In the genomic region with DNA sequence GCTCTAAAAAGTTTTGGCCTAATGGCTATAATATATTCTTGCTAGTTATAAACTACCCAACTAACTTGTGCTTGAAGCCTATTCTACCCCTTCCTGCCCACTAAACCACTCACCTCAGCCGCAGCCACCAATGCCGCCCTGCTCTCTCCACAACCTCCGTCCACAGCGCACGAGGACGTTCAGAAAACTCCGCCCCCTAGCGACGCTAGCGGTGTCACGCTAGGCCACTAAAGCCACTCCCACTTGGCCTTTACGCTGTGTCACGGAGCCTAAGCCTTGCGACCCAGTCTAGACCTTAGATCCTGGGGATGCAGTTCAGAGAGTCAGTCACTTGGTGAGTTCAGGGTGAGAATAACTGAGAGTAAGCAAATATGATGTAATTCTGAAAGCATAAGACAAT, we compare ENCODE assay signal across 25 cellular contexts. TPM values are rescaled to one million over a fixed set of nuclear protein-coding genes. Genes with fewer than 3 reads are reported as not detected.
DNase-seq lines count a peak whose midpoint lies in the region; ATAC-seq, FAIRE-seq and TF ChIP-seq lines count a peak whose summit lies in the region.
"Had no signal": no experiment of that assay in that cellular context is flagged by ENCODE, and none has a peak within 500 bp of the region (broad histone marks: within the 10 kb centered on the region; RNA-seq: fewer than 3 reads in every experiment).

A gene (minus strand): TSS at position 171 of the 400 bp plus-strand sequence. CDS start 922 bp downstream, outside the sequence.

- no TSS peak for BruUV-seq in K562 (replicated peaks; lab: Mats Ljungman, UMichigan)

- H3K27ac ChIP-seq in K562 (ENCODE audit: extremely low read depth, low read depth, low read length): no peak within 1 kb of the TSS
- H3K27ac ChIP-seq in neural progenitor cell: no peak within 1 kb of the TSS
- H3K27ac ChIP-seq: C4-2B, HL-60 had no signal

- peak; percentile 91 for FAIRE-seq in K562 (lab: Jason Lieb, UNC)
- FAIRE-seq: D721Med had no signal

- no peak for DNase-seq in activated CD4-positive, alpha-beta T cell treated with anti-CD3 and anti-CD28 coated beads, Interleukin-2, amount 10 ng/mL, durations not matched to agents 7 days and 5 days
- no peak for DNase-seq in activated CD4-positive, alpha-beta T cell treated with anti-CD3 and anti-CD28 coated beads, Interleukin-2, amount 50 U/mL, for 48 hours
- peak; percentile 20 for DNase-seq in H7
- peak; percentile 16 to 77 (median 48) for DNase-seq in K562 (ENCODE audit: extremely low read depth in 1 of 4, low spot score in 3 of 4)
- no peak for DNase-seq in neural progenitor cell (ENCODE audit: low spot score)
- no peak for DNase-seq in T-helper 9 cell
- DNase-seq in NCI-H510A treated with DMSO at 0.1 percent for 48 hours (lab: John Stamatoyannopoulos, UW): no peak
- DNase-seq: ACHN, AML-193, DMS79 treated with DMSO at 0.1 percent for 48 hours, IMR-90, Karpas-422, NCI-H1048, NCI-H1436, NCI-H2029 treated with DMSO at 0.1 percent for 48 hours, NCI-H748 treated with DMSO at 0.1 percent for 48 hours, RPMI8226, SHP77 treated with DMSO at 0.1 percent for 48 hours had no signal

- no peaks in the 10 kb centered on the region for H3K36me3 ChIP-seq in H7 (replicated peaks; ENCODE audit: control insufficient read depth, insufficient read depth, low read length)
- no peaks in the 10 kb centered on the region for H3K36me3 ChIP-seq in K562 (ENCODE audit: control insufficient read depth, insufficient read depth, low read length)
- no peaks in the 10 kb centered on the region for H3K36me3 ChIP-seq in neural progenitor cell
- H3K36me3 ChIP-seq: HAP-1 had no signal

- 27% methylated on average over 12 of the region's 14 CpGs for WGBS in K562 (ENCODE audit: insufficient coverage, low coverage, missing lambda C conversion rate)

- peak within 1 kb of the TSS; percentile 20 for H3K27ac Mint-ChIP-seq in activated CD4-positive, alpha-beta T cell treated with anti-CD3 and anti-CD28 coated beads, Interleukin-2, amount 10 ng/mL, durations not matched to agents 7 days and 5 days
- H3K27ac Mint-ChIP-seq in neural progenitor cell: no peak within 1 kb of the TSS

- no peaks in the 10 kb centered on the region for H3K9me3 ChIP-seq in K562 (replicated peaks; ENCODE audit: control insufficient read depth, insufficient read depth, low read depth, low read length)
- H3K9me3 ChIP-seq in neural progenitor cell (ENCODE audit: low read depth): no peaks in the 10 kb centered on the region
- H3K9me3 ChIP-seq: HAP-1 had no signal

- no peaks in the 10 kb centered on the region for H3K9me1 ChIP-seq in K562 (ENCODE audit: control insufficient read depth, insufficient read depth, low read length)

- H3K9ac ChIP-seq in K562 (ENCODE audit: insufficient read depth in 1 of 2, low read depth in 2 of 2, low read length in 2 of 2): no peak within 1 kb of the TSS
- no peak within 1 kb of the TSS for H3K9ac ChIP-seq in neural progenitor cell

- H3K27me3 Mint-ChIP-seq in activated CD4-positive, alpha-beta T cell treated with anti-CD3 and anti-CD28 coated beads, Interleukin-2, amount 10 ng/mL, durations not matched to agents 7 days and 5 days: no peaks in the 10 kb centered on the region
- peaks cover 6% of the 10 kb centered on the region for H3K27me3 Mint-ChIP-seq in neural progenitor cell (ENCODE audit: insufficient read depth, low read depth)

- H2AFZ ChIP-seq in K562 (ENCODE audit: low read depth, low read length): peak within 1 kb of the TSS; percentile 72
- no peak within 1 kb of the TSS for H2AFZ ChIP-seq in neural progenitor cell (replicated peaks)

- TF ChIP-seq CTCF in K562 (IDR thresholded peaks at IDR 0.05 in 2 of 3, conservative IDR thresholded peaks at IDR 0.05 in 1 of 3; ENCODE audit: insufficient read depth in 2 of 3, low read depth in 1 of 3, low read length in 3 of 3) (peak; percentile 42 to 63 (median 51)), neural progenitor cell (IDR thresholded peaks at IDR 0.05) (no peak)

- TF ChIP-seq EP300 in K562 (IDR thresholded peaks at IDR 0.05; ENCODE audit: low read length): no peak

- H3F3A ChIP-seq in neural progenitor cell (ENCODE audit: low read depth): no peaks in the 10 kb centered on the region

- intact Hi-C loops in K562 (cut with micrococcal nuclease): no loop called here

- CTCF ChIA-PET in activated CD4-positive, alpha-beta T cell treated with anti-CD3 and anti-CD28 coated beads, Interleukin-2, amount 10 ng/mL, durations not matched to agents 7 days and 5 days (lab: Charles Lee): no interaction called here
- CTCF ChIA-PET in K562 (lab: Yijun Ruan, JAX; ENCODE audit: low intra/inter-chr PET ratio): no interaction called here

- H3K79me2 ChIP-seq in K562 (ENCODE audit: control insufficient read depth, insufficient read depth, low read length): no peaks in the 10 kb centered on the region
- H3K79me2 ChIP-seq in neural progenitor cell (ENCODE audit: low read depth): no peaks in the 10 kb centered on the region

- peak; percentile 100 for ATAC-seq in K562

- H3K4me2 ChIP-seq in K562 (ENCODE audit: insufficient read depth, low read length): peak within 1 kb of the TSS; percentile 21; the same call in 1 of the 2 replicates
- no peak within 1 kb of the TSS for H3K4me2 ChIP-seq in neural progenitor cell

- H4K20me1 ChIP-seq in K562 (replicated peaks; ENCODE audit: control insufficient read depth, insufficient read depth, low read length) (no peaks in the 10 kb centered on the region), neural progenitor cell (ENCODE audit: low read depth) (no peaks in the 10 kb centered on the region)

- POLR2A ChIA-PET in activated CD4-positive, alpha-beta T cell treated with anti-CD3 and anti-CD28 coated beads, Interleukin-2, amount 10 ng/mL, durations not matched to agents 7 days and 5 days (lab: Charles Lee): no interaction called here
- POLR2A ChIA-PET in K562 (lab: Yijun Ruan, JAX): interaction anchor here (0.9 kb wide), 1 partner anchor 12 kb away, joined by 3 read pairs; no protein-coding TSS in a partner anchor

- no peaks in the 10 kb centered on the region for H3K36me3 Mint-ChIP-seq in activated CD4-positive, alpha-beta T cell treated with anti-CD3 and anti-CD28 coated beads, Interleukin-2, amount 10 ng/mL, durations not matched to agents 7 days and 5 days (ENCODE audit: low read depth)
- H3K36me3 Mint-ChIP-seq in neural progenitor cell: no peaks in the 10 kb centered on the region

- no peaks in the 10 kb centered on the region; a peak in 1 of 5 replicates for H3K4me1 ChIP-seq in K562 (replicated peaks in 1 of 2; ENCODE audit: control insufficient read depth in 2 of 2, insufficient read depth in 2 of 2, low read length in 2 of 2)
- no peaks in the 10 kb centered on the region for H3K4me1 ChIP-seq in neural progenitor cell
- H3K4me1 ChIP-seq: HAP-1 had no signal

- no peak within 1 kb of the TSS for H3K4me3 Mint-ChIP-seq in activated CD4-positive, alpha-beta T cell treated with anti-CD3 and anti-CD28 coated beads, Interleukin-2, amount 10 ng/mL, durations not matched to agents 7 days and 5 days
- peak within 1 kb of the TSS; percentile 27 for H3K4me3 Mint-ChIP-seq in neural progenitor cell

- TF ChIP-seq POLR2A in K562 (conservative IDR thresholded peaks at IDR 0.05): no peak

- H3K4me1 Mint-ChIP-seq in activated CD4-positive, alpha-beta T cell treated with anti-CD3 and anti-CD28 coated beads, Interleukin-2, amount 10 ng/mL, durations not matched to agents 7 days and 5 days: no peaks in the 10 kb centered on the region
- no peaks in the 10 kb centered on the region for H3K4me1 Mint-ChIP-seq in neural progenitor cell

- no peak within 1 kb of the TSS for H3K4me3 ChIP-seq in H7 (ENCODE audit: insufficient read depth, low read depth, low read length)
- H3K4me3 ChIP-seq in K562: no peak within 1 kb of the TSS
- no peak within 1 kb of the TSS for H3K4me3 ChIP-seq in neural progenitor cell
- H3K4me3 ChIP-seq: HAP-1 had no signal

- peak in 1 of 2 experiments; percentile 13; a peak in 1 of 4 replicates for TF ChIP-seq RAD21 in K562 (CRISPR knock-in tag; conservative IDR thresholded peaks at IDR 0.05 in 1 of 2, IDR thresholded peaks at IDR 0.05 in 1 of 2)

- H3K27me3 ChIP-seq in H7 (ENCODE audit: control insufficient read depth, insufficient read depth, low read length): no peaks in the 10 kb centered on the region
- H3K27me3 ChIP-seq in K562 (ENCODE audit: control insufficient read depth in 2 of 2, insufficient read depth in 2 of 2, low read length in 2 of 2): no peaks in the 10 kb centered on the region
- no peaks in the 10 kb centered on the region for H3K27me3 ChIP-seq in neural progenitor cell

- in situ Hi-C loops in K562 (cut with MboI): no loop called here

- H3K9me3 Mint-ChIP-seq in activated CD4-positive, alpha-beta T cell treated with anti-CD3 and anti-CD28 coated beads, Interleukin-2, amount 10 ng/mL, durations not matched to agents 7 days and 5 days: no peaks in the 10 kb centered on the region
- peaks cover 15% of the 10 kb centered on the region for H3K9me3 Mint-ChIP-seq in neural progenitor cell

TF ChIP-seq in K562, 482 proteins besides CTCF, POLR2A, EP300 and RAD21 (continues in another document):
- TF ChIP-seq KDM5B (IDR thresholded peaks at IDR 0.05; ENCODE audit: insufficient replicate concordance, low read depth, low read length) (no peak), L3MBTL2 (IDR thresholded peaks at IDR 0.05) (peak; percentile 92), PCBP1 (IDR thresholded peaks at IDR 0.05; ENCODE audit: low read depth, low read length, poor library complexity, severe bottlenecking) (no peak)

RNA-seq across cellular contexts. Expression of the gene that starts here (rescaled TPM):
- total RNA-seq in activated CD4-positive, alpha-beta T cell treated with anti-CD3 and anti-CD28 coated beads, Interleukin-2, amount 10 ng/mL, durations not matched to agents 7 days and 5 days: not detected
- total RNA-seq in H7 (2014; rRNA removed; shearing (Covaris generic)): 0.03 and 0.37 TPM in 2 replicates
- 0.32 and 0.81 TPM in 2 replicates for total RNA-seq in K562 (2011; cell fraction: chromatin; rRNA removed; ENCODE audit: low replicate concordance)
- 0.13 and 0.17 TPM in 2 replicates for total RNA-seq in K562 (2011; cell fraction: nucleolus; rRNA removed)
- total RNA-seq in K562 (2011; cell fraction: nucleoplasm; rRNA removed): 0.22 TPM in 1 of 2 replicates, not detected in the other
- total RNA-seq in K562 (2014; rRNA removed) (0.32 and 0.33 TPM in 2 replicates), K562 (2014; rRNA removed; fragmentation: Illumina TruSeq; extraction: Trizol) (0.32 and 0.62 TPM in 2 replicates), K562 (2015; rRNA removed; fragmentation: Illumina TruSeq; extraction: Trizol) (0.34 and 0.51 TPM in 2 replicates), K562 (2021) (0.29 and 0.31 TPM in 2 replicates), neural progenitor cell (ENCODE audit: low replicate concordance) (0.03 TPM in 1 of 2 replicates, not detected in the other)
- polyA plus RNA-seq in K562 (2011; rRNA removed) (0.24 and 1.1 TPM in 2 replicates), K562 (2014; fragmentation: Illumina TruSeq; extraction: Trizol) (0.35 and 0.52 TPM in 2 replicates), K562 (2014; fragmentation: Nextera tagmentation; extraction: Ambion mirVana) (under 1 TPM; 0.27 to 0.45 TPM), K562 (2014; rRNA removed) (0.27 and 0.35 TPM in 2 replicates)
- 0.12 and 0.19 TPM in 2 replicates for polyA plus RNA-seq in K562 (2011; cell fraction: cytosol; rRNA removed)
- 0.07 and 0.15 TPM in 2 replicates for polyA plus RNA-seq in K562 (2011; cell fraction: nucleus; rRNA removed)
- 0.21 and 0.66 TPM in 2 replicates for polyA plus RNA-seq in K562 (2012)
- 0.63 and 1.8 TPM in 2 replicates for polyA minus RNA-seq in K562 (2011; rRNA and poly(A)+ RNA removed)
- polyA minus RNA-seq in K562 (2011; cell fraction: cytosol; rRNA and poly(A)+ RNA removed): 0.57 TPM in 1 of 2 replicates, not detected in the other
- 0.11 and 0.40 TPM in 2 replicates for polyA minus RNA-seq in K562 (2011; cell fraction: nucleus; rRNA and poly(A)+ RNA removed)
- total RNA-seq: G401, HT1080, IMR-90, MCF 10A had no signal
- polyA plus RNA-seq: IMR-90 had no signal

Comparison
In these comparisons a context has a peak if more than half of its experiments do, and no peak if none do; other contexts are left out.
1. Peak in DNase-seq in H7; RNA of the gene not detected or under 1 TPM.
2. DNase-seq: peak in K562 (4 of 4); none in activated CD4-positive, alpha-beta T cell treated with anti-CD3 and anti-CD28 coated beads, Interleukin-2, amount 10 ng/mL, durations not matched to agents 7 days and 5 days (single experiment), activated CD4-positive, alpha-beta T cell treated with anti-CD3 and anti-CD28 coated beads, Interleukin-2, amount 50 U/mL, for 48 hours (0 of 2), neural progenitor cell (single experiment), T-helper 9 cell (single experiment) and NCI-H510A treated with DMSO at 0.1 percent for 48 hours (single experiment).